ENCODE assay signal across 24 cellular contexts in genomic region chr2:240247241-240247867, GRCh38.
DNase-seq lines count a peak whose midpoint lies in the region; ATAC-seq and TF ChIP-seq lines count a peak whose summit lies in the region.
"Had no signal": no experiment of that assay in that cellular context is flagged by ENCODE, and none has a peak within 500 bp of the region (broad histone marks: within the 10 kb centered on the region; RNA-seq: fewer than 3 reads in every experiment).

No MANE protein-coding gene starts in this region.

- H3K36me3 Mint-ChIP-seq in brain (no peaks in the 10 kb centered on the region), nephron (ENCODE audit: low read depth) (no peaks in the 10 kb centered on the region)
- H3K36me3 Mint-ChIP-seq: activated naive CD8-positive, alpha-beta T cell treated with anti-CD3 and anti-CD28 coated beads for 36 hours; IgD-negative memory B cell; memory B cell; naive B cell; stimulated activated naive B cell treated with anti-CD40 and anti-IgM and Interleukin-4, amounts not matched to agents 10 μg/mL and 1 μg/mL and 100 μg/mL, for 72 hours had no signal

- peaks cover 8% of the 10 kb centered on the region for H3K27me3 Mint-ChIP-seq in brain
- H3K27me3 Mint-ChIP-seq in nephron (ENCODE audit: low read depth), result peaks cover 4% of the 10 kb centered on the region

- no peak overlapping the region for H3K4me3 ChIP-seq in vagina
- H3K4me3 ChIP-seq: A549, thyroid gland had no signal

- peaks cover 0 to 5% (median 2%) of the 10 kb centered on the region in 5 experiments for H3K9me3 Mint-ChIP-seq in brain
- peaks cover 3% of the 10 kb centered on the region for H3K9me3 Mint-ChIP-seq in nephron
- H3K9me3 Mint-ChIP-seq: activated naive CD8-positive, alpha-beta T cell treated with anti-CD3 and anti-CD28 coated beads for 36 hours; activated T-helper 2 cell treated with anti-CD3 and anti-CD28 coated beads, Interferon-gamma antibody, Interleukin-2, Interleukin-4, amounts not matched to agents 10 μg/mL and 5 μg/mL and 100 μg/mL, durations not matched to agents 14 hours and 24 hours and 36 hours; IgD-negative memory B cell; memory B cell had no signal

- ATAC-seq in Right ventricle myocardium inferior (no peak), left cardiac atrium (no peak), GM21381 (IDR thresholded peaks at IDR 0.05; ENCODE audit: unreplicated experiment) (no peak)
- ATAC-seq: A549; stimulated activated naive B cell treated with anti-CD40 and anti-IgM and Interleukin-4, amounts not matched to agents 10 μg/mL and 1 μg/mL and 100 μg/mL, for 72 hours had no signal

- intact Hi-C loops in Right ventricle myocardium inferior (cut with DNase I), result no loop called here
- intact Hi-C loops in left cardiac atrium (cut with DNase I), result no loop called here
- intact Hi-C loops in vagina (cut with DNase I), result no loop called here

- peaks cover 52% of the 10 kb centered on the region for H3K4me1 ChIP-seq in vagina
- H3K4me1 ChIP-seq: parathyroid adenoma had no signal

- no peaks in the 10 kb centered on the region for H3K27me3 ChIP-seq in vagina
- H3K27me3 ChIP-seq: thyroid gland had no signal

- DNase-seq in Right ventricle myocardium inferior (ENCODE audit: missing footprints) (peak; percentile 18), left cardiac atrium (no peak), vagina (ENCODE audit: extremely low spot score in 2 of 2) (peak; percentile 83 to 93), NCI-H146 (lab: John Stamatoyannopoulos, UW) (no peak), dedifferentiated amniotic fluid mesenchymal stem cell (ENCODE audit: extremely low spot score) (no peak)
- DNase-seq: activated naive CD8-positive, alpha-beta T cell treated with anti-CD3 and anti-CD28 coated beads for 36 hours; effector CD4-positive, alpha-beta T cell; erythroblast; naive B cell; NCI-H1105 treated with DMSO at 0.1 percent for 48 hours; NCI-H446 treated with DMSO at 0.1 percent for 48 hours; OCI-M1; stimulated activated CD4-positive, alpha-beta T cell treated with anti-CD3 and anti-CD28 coated beads, Interleukin-1b, Interleukin-23, amount 100 ng/mL, for 48 hours; stimulated activated naive B cell treated with anti-CD40 and anti-IgM and Interleukin-4, amounts not matched to agents 10 μg/mL and 1 μg/mL and 100 μg/mL, for 72 hours; SW 1271; thyroid gland had no signal

- H3K27ac Mint-ChIP-seq in brain, result peak overlapping the region in 4 of 5 experiments; percentile 22 to 91 (median 62)
- peak overlapping the region; percentile 38 to 87 (median 65) for H3K27ac Mint-ChIP-seq in nephron
- H3K27ac Mint-ChIP-seq: activated naive CD8-positive, alpha-beta T cell treated with anti-CD3 and anti-CD28 coated beads for 36 hours; activated T-helper 2 cell treated with anti-CD3 and anti-CD28 coated beads, Interferon-gamma antibody, Interleukin-2, Interleukin-4, amounts not matched to agents 10 μg/mL and 5 μg/mL and 100 μg/mL, durations not matched to agents 14 hours and 24 hours and 36 hours; IgD-negative memory B cell; memory B cell; naive B cell; stimulated activated naive B cell treated with anti-CD40 and anti-IgM and Interleukin-4, amounts not matched to agents 10 μg/mL and 1 μg/mL and 100 μg/mL, for 72 hours had no signal

- H3K36me3 ChIP-seq in vagina, result no peaks in the 10 kb centered on the region
- H3K36me3 ChIP-seq: thyroid gland had no signal

- H3K4me1 Mint-ChIP-seq in brain (peaks cover 81% of the 10 kb centered on the region), nephron (peaks cover 62% of the 10 kb centered on the region)
- H3K4me1 Mint-ChIP-seq: activated naive CD8-positive, alpha-beta T cell treated with anti-CD3 and anti-CD28 coated beads for 36 hours; IgD-negative memory B cell; memory B cell; naive B cell; stimulated activated naive B cell treated with anti-CD40 and anti-IgM and Interleukin-4, amounts not matched to agents 10 μg/mL and 1 μg/mL and 100 μg/mL, for 72 hours had no signal

- no peak for TF ChIP-seq CTCF in brain (conservative IDR thresholded peaks at IDR 0.05)
- no peak for TF ChIP-seq CTCF in nephron (IDR thresholded peaks at IDR 0.05; ENCODE audit: unreplicated experiment in 3 of 3)
- no peak for TF ChIP-seq CTCF in vagina (IDR thresholded peaks at IDR 0.05)

- no peak overlapping the region for H3K27ac ChIP-seq in vagina
- H3K27ac ChIP-seq: A549, parathyroid adenoma, thyroid gland had no signal

- TF ChIP-seq POLR2A in vagina (IDR thresholded peaks at IDR 0.05), result no peak

- H3K4me3 Mint-ChIP-seq in brain (peak overlapping the region in 1 of 5 experiments; percentile 28), nephron (peak overlapping the region in 2 of 3 experiments; percentile 41 to 49)
- H3K4me3 Mint-ChIP-seq: activated naive CD8-positive, alpha-beta T cell treated with anti-CD3 and anti-CD28 coated beads for 36 hours; IgD-negative memory B cell; memory B cell; naive B cell; stimulated activated naive B cell treated with anti-CD40 and anti-IgM and Interleukin-4, amounts not matched to agents 10 μg/mL and 1 μg/mL and 100 μg/mL, for 72 hours had no signal

- H3K9me3 ChIP-seq in vagina, result no peaks in the 10 kb centered on the region
- H3K9me3 ChIP-seq: A549, thyroid gland had no signal

Comparison
In these comparisons a context has a peak if more than half of its experiments do, and no peak if none do; other contexts are left out.
1. DNase-seq: peak in Right ventricle myocardium inferior (single experiment) and vagina (2 of 2); none in left cardiac atrium (single experiment), NCI-H146 (single experiment) and dedifferentiated amniotic fluid mesenchymal stem cell (single experiment).